In the genomic region with DNA sequence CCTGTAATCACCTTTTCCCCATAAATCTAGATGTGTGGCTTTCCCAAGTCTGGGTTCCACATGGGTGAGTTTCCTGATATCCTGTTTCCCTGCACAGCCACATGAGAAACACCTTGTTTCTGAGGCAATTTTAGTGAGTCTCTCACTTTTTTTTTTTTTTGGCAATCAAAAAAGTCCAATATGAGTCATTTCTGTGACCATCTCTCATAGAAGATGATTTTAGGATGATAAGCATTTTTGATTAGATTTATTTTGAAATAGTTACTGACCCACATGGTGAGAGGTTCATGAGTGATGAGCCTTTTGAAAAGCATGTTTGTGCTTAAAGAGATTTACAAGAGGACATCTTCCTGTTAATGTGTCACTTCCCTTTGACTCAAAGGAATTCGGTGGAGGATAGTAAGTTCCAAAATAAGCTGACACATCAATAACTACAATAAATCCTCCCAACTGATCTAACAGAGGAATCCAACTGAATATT, we compare ENCODE assay signal across 16 cellular contexts.
DNase-seq lines count a peak whose midpoint lies in the region; ATAC-seq, FAIRE-seq and TF ChIP-seq lines count a peak whose summit lies in the region.
"Had no signal": no experiment of that assay in that cellular context is flagged by ENCODE, and none has a peak within 500 bp of the region (broad histone marks: within the 10 kb centered on the region; RNA-seq: fewer than 3 reads in every experiment).

No MANE protein-coding gene starts in this region.

- no peaks in the 10 kb centered on the region for H4K20me1 ChIP-seq in astrocyte (ENCODE audit: insufficient read depth, low read length)

- H3K27me3 ChIP-seq in astrocyte (ENCODE audit: insufficient read depth, low read length) (no peaks in the 10 kb centered on the region), adrenal gland (no peaks in the 10 kb centered on the region), body of pancreas (no peaks in the 10 kb centered on the region)
- H3K27me3 ChIP-seq: brain microvascular endothelial cell had no signal

- no peaks in the 10 kb centered on the region for H3K36me3 ChIP-seq in astrocyte (ENCODE audit: insufficient read depth, low read length)
- H3K36me3 ChIP-seq in adrenal gland (replicated peaks in 1 of 2), result no peaks in the 10 kb centered on the region
- H3K36me3 ChIP-seq in body of pancreas (replicated peaks in 1 of 2; ENCODE audit: insufficient read depth in 1 of 2, low read depth in 2 of 2), result no peaks in the 10 kb centered on the region
- H3K36me3 ChIP-seq: brain microvascular endothelial cell had no signal

- no peaks in the 10 kb centered on the region for H3K27me3 Mint-ChIP-seq in astrocyte (ENCODE audit: low read depth, unreplicated experiment)
- no peaks in the 10 kb centered on the region for H3K27me3 Mint-ChIP-seq in effector memory CD8-positive, alpha-beta T cell
- H3K27me3 Mint-ChIP-seq: activated CD4-positive, alpha-beta T cell treated with anti-CD3 and anti-CD28 coated beads for 36 hours; activated naive CD4-positive, alpha-beta T cell treated with anti-CD3 and anti-CD28 coated beads, Interleukin-2, amount 10 ng/mL, durations not matched to agents 7 days and 5 days had no signal

- TF ChIP-seq POLR2A in adrenal gland (IDR thresholded peaks at IDR 0.05), result no peak
- TF ChIP-seq POLR2A in body of pancreas (IDR thresholded peaks at IDR 0.05), result no peak

- WGBS in adrenal gland, 4 donors, result 19 to 30% (median 20%) methylated on average over 1 of the region's 1 CpG
- WGBS in body of pancreas, 2 donors, result 18 to 37% methylated on average over 1 of the region's 1 CpG

- H3K4me2 ChIP-seq in astrocyte (ENCODE audit: low read length), result no peak overlapping the region

- H3K4me3 Mint-ChIP-seq in astrocyte (ENCODE audit: unreplicated experiment), result no peak overlapping the region
- no peak overlapping the region for H3K4me3 Mint-ChIP-seq in effector memory CD8-positive, alpha-beta T cell
- H3K4me3 Mint-ChIP-seq: activated CD4-positive, alpha-beta T cell treated with anti-CD3 and anti-CD28 coated beads for 36 hours; activated naive CD4-positive, alpha-beta T cell treated with anti-CD3 and anti-CD28 coated beads, Interleukin-2, amount 10 ng/mL, durations not matched to agents 7 days and 5 days; nephron had no signal

- TF ChIP-seq CTCF in astrocyte (IDR thresholded peaks at IDR 0.05; ENCODE audit: insufficient read depth, low read depth, low read length) (no peak), adrenal gland (IDR thresholded peaks at IDR 0.05) (no peak), body of pancreas (IDR thresholded peaks at IDR 0.05) (no peak)

- H3K9me3 ChIP-seq in astrocyte (ENCODE audit: insufficient read depth, low read depth, low read length) (no peaks in the 10 kb centered on the region), adrenal gland (replicated peaks in 1 of 3) (no peaks in the 10 kb centered on the region), body of pancreas (no peaks in the 10 kb centered on the region)

- ATAC-seq in GM18498 (IDR thresholded peaks at IDR 0.05; ENCODE audit: unreplicated experiment), result no peak
- ATAC-seq in body of pancreas, result no peak
- no peak for ATAC-seq in effector memory CD8-positive, alpha-beta T cell (replicated peaks)
- ATAC-seq: activated CD4-positive, alpha-beta T cell treated with anti-CD3 and anti-CD28 coated beads for 36 hours; Right ventricle myocardium inferior had no signal

- intact Hi-C loops in adrenal gland (cut with DNase I) (no loop called here), body of pancreas (cut with DNase I) (no loop called here)

- peak overlapping the region; percentile 22 for H3K27ac Mint-ChIP-seq in astrocyte (ENCODE audit: unreplicated experiment)
- no peak overlapping the region for H3K27ac Mint-ChIP-seq in effector memory CD8-positive, alpha-beta T cell
- H3K27ac Mint-ChIP-seq: activated CD4-positive, alpha-beta T cell treated with anti-CD3 and anti-CD28 coated beads for 36 hours; activated naive CD4-positive, alpha-beta T cell treated with anti-CD3 and anti-CD28 coated beads, Interleukin-2, amount 10 ng/mL, durations not matched to agents 7 days and 5 days had no signal

- H3K9me3 Mint-ChIP-seq in astrocyte (ENCODE audit: unreplicated experiment), result peaks cover 3% of the 10 kb centered on the region
- peaks cover 5 to 30% of the 10 kb centered on the region in 2 donors for H3K9me3 Mint-ChIP-seq in effector memory CD8-positive, alpha-beta T cell
- H3K9me3 Mint-ChIP-seq: nephron had no signal

- H3K4me3 ChIP-seq in astrocyte (ENCODE audit: insufficient read depth, low read depth, low read length) (no peak overlapping the region), adrenal gland (no peak overlapping the region), body of pancreas (no peak overlapping the region)

- H3K79me2 ChIP-seq in astrocyte (ENCODE audit: insufficient read depth, low read length), result no peaks in the 10 kb centered on the region

- H3K4me1 ChIP-seq in astrocyte (ENCODE audit: insufficient read depth, low read length), result no peaks in the 10 kb centered on the region
- H3K4me1 ChIP-seq in adrenal gland (replicated peaks in 1 of 2), result no peaks in the 10 kb centered on the region
- H3K4me1 ChIP-seq in body of pancreas, result no peaks in the 10 kb centered on the region

- DNase-seq in AG20443 (ENCODE audit: low spot score) (peak; percentile 18), HS-5 (ENCODE audit: low read depth) (peak; percentile 99), astrocyte (ENCODE audit: low read depth) (peak; percentile 33), iris pigment epithelial cell (ENCODE audit: low read depth) (peak; percentile 31), adrenal gland (no peak), body of pancreas (no peak)
- no peak for DNase-seq in effector memory CD8-positive, alpha-beta T cell
- DNase-seq: activated CD4-positive, alpha-beta T cell treated with anti-CD3 and anti-CD28 coated beads for 36 hours; activated CD8-positive, alpha-beta memory T cell treated with anti-CD3 and anti-CD28 coated beads, Interleukin-2, amount 50 U/mL, for 48 hours; activated naive CD4-positive, alpha-beta T cell treated with anti-CD3 and anti-CD28 coated beads, Interleukin-2, amount 10 ng/mL, durations not matched to agents 7 days and 5 days; brain microvascular endothelial cell; foreskin melanocyte had no signal

- H3K9ac ChIP-seq in astrocyte (ENCODE audit: low read length), result no peak overlapping the region

- no peak overlapping the region for H2AFZ ChIP-seq in astrocyte (ENCODE audit: low read depth, low read length)

- no peak overlapping the region for H3K27ac ChIP-seq in astrocyte (ENCODE audit: low read depth, low read length)
- H3K27ac ChIP-seq in adrenal gland, result no peak overlapping the region
- no peak overlapping the region for H3K27ac ChIP-seq in body of pancreas
- H3K27ac ChIP-seq: brain microvascular endothelial cell had no signal

- FAIRE-seq in astrocyte (lab: Jason Lieb, UNC), result peak; percentile 93
- FAIRE-seq: H1 had no signal

- H3K4me1 Mint-ChIP-seq in astrocyte (ENCODE audit: low read depth, unreplicated experiment), result peaks cover 16% of the 10 kb centered on the region
- no peaks in the 10 kb centered on the region for H3K4me1 Mint-ChIP-seq in effector memory CD8-positive, alpha-beta T cell (ENCODE audit: low read depth in 2 of 2)
- H3K4me1 Mint-ChIP-seq: activated CD4-positive, alpha-beta T cell treated with anti-CD3 and anti-CD28 coated beads for 36 hours; activated naive CD4-positive, alpha-beta T cell treated with anti-CD3 and anti-CD28 coated beads, Interleukin-2, amount 10 ng/mL, durations not matched to agents 7 days and 5 days had no signal

- H3K36me3 Mint-ChIP-seq in astrocyte (ENCODE audit: low read depth, unreplicated experiment), result no peaks in the 10 kb centered on the region
- H3K36me3 Mint-ChIP-seq in effector memory CD8-positive, alpha-beta T cell (ENCODE audit: insufficient read depth), result no peaks in the 10 kb centered on the region
- H3K36me3 Mint-ChIP-seq: activated naive CD4-positive, alpha-beta T cell treated with anti-CD3 and anti-CD28 coated beads, Interleukin-2, amount 10 ng/mL, durations not matched to agents 7 days and 5 days had no signal

Comparison
In these comparisons a context has a peak if more than half of its experiments do, and no peak if none do; other contexts are left out.
1. DNase-seq: peak in AG20443 (single experiment), HS-5 (single experiment), astrocyte (single experiment) and iris pigment epithelial cell (single experiment); none in adrenal gland (0 of 7), body of pancreas (0 of 4) and effector memory CD8-positive, alpha-beta T cell (0 of 3).